ENCODE assay signal across 9 cellular contexts in the genomic region with DNA sequence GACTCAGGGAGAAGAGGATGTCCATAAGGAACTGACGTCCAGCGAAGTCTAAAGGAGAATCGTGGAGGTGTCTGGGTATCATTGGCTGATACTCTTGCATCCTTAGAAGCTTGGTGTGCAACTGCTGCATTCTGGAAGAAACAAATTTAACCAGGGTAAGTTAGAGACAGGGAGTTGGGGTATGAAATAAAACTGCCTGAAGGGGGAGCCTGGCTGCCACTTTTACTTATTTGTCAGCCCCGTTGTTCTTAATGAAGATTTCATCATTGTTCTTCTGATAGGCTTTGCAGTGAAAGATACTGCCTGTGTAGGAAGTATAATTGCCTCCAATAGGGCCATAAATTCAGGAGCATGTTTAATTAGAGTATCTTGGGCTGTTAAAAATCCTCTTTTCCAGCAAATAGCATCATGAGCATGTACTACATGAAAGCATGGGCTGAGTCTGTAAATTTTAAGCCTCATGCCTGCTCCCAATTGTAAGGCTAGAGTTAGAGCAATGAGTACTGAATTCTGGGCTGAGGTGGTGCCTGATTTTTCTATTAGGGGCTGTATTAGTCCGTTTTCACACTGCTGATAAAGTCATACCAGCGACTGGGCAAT.
DNase-seq lines count a peak whose midpoint lies in the region; ATAC-seq, FAIRE-seq and TF ChIP-seq lines count a peak whose summit lies in the region.
"Had no signal": no experiment of that assay in that cellular context is flagged by ENCODE, and none has a peak within 500 bp of the region (broad histone marks: within the 10 kb centered on the region; RNA-seq: fewer than 3 reads in every experiment).

No MANE protein-coding gene starts in this region.

- H2AFZ ChIP-seq in astrocyte (ENCODE audit: low read depth, low read length): no peak overlapping the region

- H3K4me2 ChIP-seq in astrocyte (ENCODE audit: low read length): no peak overlapping the region

- H3K4me3 ChIP-seq in astrocyte (ENCODE audit: insufficient read depth, low read depth, low read length): no peak overlapping the region

- no peak for TF ChIP-seq POLR2A in GM18505 (IDR thresholded peaks at IDR 0.05; ENCODE audit: borderline replicate concordance, extremely low read depth, insufficient read depth, insufficient read length)

- no peak for FAIRE-seq in astrocyte (lab: Jason Lieb, UNC)
- FAIRE-seq: endometrium had no signal

- no peaks in the 10 kb centered on the region for H3K36me3 ChIP-seq in astrocyte (ENCODE audit: insufficient read depth, low read length)

- no peak overlapping the region for H3K4me3 Mint-ChIP-seq in astrocyte (ENCODE audit: unreplicated experiment)

- no peak overlapping the region for H3K27ac Mint-ChIP-seq in astrocyte (ENCODE audit: unreplicated experiment)

- peaks cover 3% of the 10 kb centered on the region for H3K36me3 Mint-ChIP-seq in astrocyte (ENCODE audit: low read depth, unreplicated experiment)

- DNase-seq in ACHN: peak; percentile 51
- peak; percentile 74 for DNase-seq in NCI-H748 (lab: John Stamatoyannopoulos, UW; ENCODE audit: unreplicated experiment)
- peak; percentile 11 for DNase-seq in astrocyte (ENCODE audit: low read depth)
- peak; percentile 44 for DNase-seq in left kidney (ENCODE audit: low read depth, low spot score)
- no peak for DNase-seq in OCI-M2 (lab: John Stamatoyannopoulos, UW; ENCODE audit: unreplicated experiment)

- H3K9ac ChIP-seq in astrocyte (ENCODE audit: low read length): no peak overlapping the region

- H3K27me3 ChIP-seq in astrocyte (ENCODE audit: insufficient read depth, low read length): no peaks in the 10 kb centered on the region

- no peaks in the 10 kb centered on the region for H3K4me1 Mint-ChIP-seq in astrocyte (ENCODE audit: low read depth, unreplicated experiment)

- no peaks in the 10 kb centered on the region for H3K9me3 ChIP-seq in astrocyte (ENCODE audit: insufficient read depth, low read depth, low read length)

- no peaks in the 10 kb centered on the region for H3K4me1 ChIP-seq in astrocyte (ENCODE audit: insufficient read depth, low read length)

- peaks cover 8% of the 10 kb centered on the region for H3K9me3 Mint-ChIP-seq in astrocyte (ENCODE audit: unreplicated experiment)

- TF ChIP-seq CTCF in astrocyte (IDR thresholded peaks at IDR 0.05; ENCODE audit: insufficient read depth, low read depth, low read length): peak; percentile 51

- in situ Hi-C loops in ACHN (cut with HindIII; ENCODE audit: low pct_ligation_motif_present, low pct_unique_long_range_greater_than_20kb, low sequenced_read_pairs): no loop called here

- peak; percentile 82 for ATAC-seq in GM18505 (IDR thresholded peaks at IDR 0.05; ENCODE audit: unreplicated experiment)
- peak; percentile 82 for ATAC-seq in HG03064 (IDR thresholded peaks at IDR 0.05; ENCODE audit: low read depth, unreplicated experiment)
- no peak for ATAC-seq in GM19467 (IDR thresholded peaks at IDR 0.05; ENCODE audit: unreplicated experiment)

- no peaks in the 10 kb centered on the region for H3K27me3 Mint-ChIP-seq in astrocyte (ENCODE audit: low read depth, unreplicated experiment)

- H4K20me1 ChIP-seq in astrocyte (ENCODE audit: insufficient read depth, low read length): no peaks in the 10 kb centered on the region

- H3K27ac ChIP-seq in astrocyte (ENCODE audit: low read depth, low read length): no peak overlapping the region

- no peaks in the 10 kb centered on the region for H3K79me2 ChIP-seq in astrocyte (ENCODE audit: insufficient read depth, low read length)
